Comparison of ENCODE assay signal across 2 cellular contexts in the genomic region with DNA sequence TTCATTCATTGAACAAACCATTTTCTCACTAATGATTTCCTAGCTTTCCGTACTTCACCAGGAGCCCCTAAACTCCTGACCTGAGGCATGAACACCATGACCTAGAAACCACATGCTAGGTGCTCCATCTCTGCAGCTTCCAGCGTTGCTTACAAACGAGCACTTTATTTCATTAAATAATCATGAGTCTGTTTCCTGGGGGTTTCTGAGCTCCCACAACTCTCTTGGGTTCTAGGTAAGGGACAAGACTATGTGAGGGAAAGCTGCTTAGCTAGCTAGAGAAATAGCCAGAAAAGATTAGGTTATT.
TF ChIP-seq lines count a peak whose summit lies in the region.

No MANE protein-coding gene starts in this region.

TF ChIP-seq in SK-N-SH, 30 proteins besides CTCF, POLR2A, EP300 and RAD21 (continued from another document):
- TF ChIP-seq, protein P1, sequence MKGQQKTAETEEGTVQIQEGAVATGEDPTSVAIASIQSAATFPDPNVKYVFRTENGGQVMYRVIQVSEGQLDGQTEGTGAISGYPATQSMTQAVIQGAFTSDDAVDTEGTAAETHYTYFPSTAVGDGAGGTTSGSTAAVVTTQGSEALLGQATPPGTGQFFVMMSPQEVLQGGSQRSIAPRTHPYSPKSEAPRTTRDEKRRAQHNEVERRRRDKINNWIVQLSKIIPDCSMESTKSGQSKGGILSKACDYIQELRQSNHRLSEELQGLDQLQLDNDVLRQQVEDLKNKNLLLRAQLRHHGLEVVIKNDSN (IDR thresholded peaks at IDR 0.05; ENCODE audit: borderline replicate concordance, low read depth): no peak
- TF ChIP-seq, protein P2, sequence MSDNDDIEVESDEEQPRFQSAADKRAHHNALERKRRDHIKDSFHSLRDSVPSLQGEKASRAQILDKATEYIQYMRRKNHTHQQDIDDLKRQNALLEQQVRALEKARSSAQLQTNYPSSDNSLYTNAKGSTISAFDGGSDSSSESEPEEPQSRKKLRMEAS (IDR thresholded peaks at IDR 0.05; ENCODE audit: low read depth): no peak

TF ChIP-seq in SK-N-SH treated with all-trans-retinoic acid at 6 μM for 48 hours, 23 proteins besides CTCF, POLR2A, EP300 and RAD21 (continued from another document):
- TF ChIP-seq ARNTL (CRISPR knock-in tag; IDR thresholded peaks at IDR 0.05; ENCODE audit: borderline replicate concordance, low read depth) (no peak), TOX (CRISPR knock-in tag; IDR thresholded peaks at IDR 0.05; ENCODE audit: borderline replicate concordance) (no peak), BACH2 (CRISPR knock-in tag; IDR thresholded peaks at IDR 0.05; ENCODE audit: borderline replicate concordance) (no peak), ZFP3 (CRISPR knock-in tag; IDR thresholded peaks at IDR 0.05) (no peak), ISL1 (CRISPR knock-in tag; IDR thresholded peaks at IDR 0.05) (no peak), ZNF70 (CRISPR knock-in tag; IDR thresholded peaks at IDR 0.05) (no peak), GLIS3 (CRISPR knock-in tag; IDR thresholded peaks at IDR 0.05) (no peak), OSR1 (CRISPR knock-in tag; IDR thresholded peaks at IDR 0.05) (no peak), ZNF8 (CRISPR knock-in tag; IDR thresholded peaks at IDR 0.05) (no peak), ZFP30 (CRISPR knock-in tag; IDR thresholded peaks at IDR 0.05) (no peak), TCF4 (CRISPR knock-in tag; IDR thresholded peaks at IDR 0.05; ENCODE audit: borderline replicate concordance) (no peak), ZNF565 (CRISPR knock-in tag; conservative IDR thresholded peaks at IDR 0.05; ENCODE audit: low read depth) (no peak)
- TF ChIP-seq, protein P3, sequence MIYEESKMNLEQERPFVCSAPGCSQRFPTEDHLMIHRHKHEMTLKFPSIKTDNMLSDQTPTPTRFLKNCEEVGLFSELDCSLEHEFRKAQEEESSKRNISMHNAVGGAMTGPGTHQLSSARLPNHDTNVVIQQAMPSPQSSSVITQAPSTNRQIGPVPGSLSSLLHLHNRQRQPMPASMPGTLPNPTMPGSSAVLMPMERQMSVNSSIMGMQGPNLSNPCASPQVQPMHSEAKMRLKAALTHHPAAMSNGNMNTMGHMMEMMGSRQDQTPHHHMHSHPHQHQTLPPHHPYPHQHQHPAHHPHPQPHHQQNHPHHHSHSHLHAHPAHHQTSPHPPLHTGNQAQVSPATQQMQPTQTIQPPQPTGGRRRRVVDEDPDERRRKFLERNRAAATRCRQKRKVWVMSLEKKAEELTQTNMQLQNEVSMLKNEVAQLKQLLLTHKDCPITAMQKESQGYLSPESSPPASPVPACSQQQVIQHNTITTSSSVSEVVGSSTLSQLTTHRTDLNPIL (CRISPR knock-in tag; IDR thresholded peaks at IDR 0.05; ENCODE audit: low read depth): no peak
- TF ChIP-seq, protein P4, sequence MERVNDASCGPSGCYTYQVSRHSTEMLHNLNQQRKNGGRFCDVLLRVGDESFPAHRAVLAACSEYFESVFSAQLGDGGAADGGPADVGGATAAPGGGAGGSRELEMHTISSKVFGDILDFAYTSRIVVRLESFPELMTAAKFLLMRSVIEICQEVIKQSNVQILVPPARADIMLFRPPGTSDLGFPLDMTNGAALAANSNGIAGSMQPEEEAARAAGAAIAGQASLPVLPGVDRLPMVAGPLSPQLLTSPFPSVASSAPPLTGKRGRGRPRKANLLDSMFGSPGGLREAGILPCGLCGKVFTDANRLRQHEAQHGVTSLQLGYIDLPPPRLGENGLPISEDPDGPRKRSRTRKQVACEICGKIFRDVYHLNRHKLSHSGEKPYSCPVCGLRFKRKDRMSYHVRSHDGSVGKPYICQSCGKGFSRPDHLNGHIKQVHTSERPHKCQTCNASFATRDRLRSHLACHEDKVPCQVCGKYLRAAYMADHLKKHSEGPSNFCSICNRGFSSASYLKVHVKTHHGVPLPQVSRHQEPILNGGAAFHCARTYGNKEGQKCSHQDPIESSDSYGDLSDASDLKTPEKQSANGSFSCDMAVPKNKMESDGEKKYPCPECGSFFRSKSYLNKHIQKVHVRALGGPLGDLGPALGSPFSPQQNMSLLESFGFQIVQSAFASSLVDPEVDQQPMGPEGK (CRISPR knock-in tag; IDR thresholded peaks at IDR 0.05; ENCODE audit: borderline replicate concordance): no peak
- TF ChIP-seq, protein P5, sequence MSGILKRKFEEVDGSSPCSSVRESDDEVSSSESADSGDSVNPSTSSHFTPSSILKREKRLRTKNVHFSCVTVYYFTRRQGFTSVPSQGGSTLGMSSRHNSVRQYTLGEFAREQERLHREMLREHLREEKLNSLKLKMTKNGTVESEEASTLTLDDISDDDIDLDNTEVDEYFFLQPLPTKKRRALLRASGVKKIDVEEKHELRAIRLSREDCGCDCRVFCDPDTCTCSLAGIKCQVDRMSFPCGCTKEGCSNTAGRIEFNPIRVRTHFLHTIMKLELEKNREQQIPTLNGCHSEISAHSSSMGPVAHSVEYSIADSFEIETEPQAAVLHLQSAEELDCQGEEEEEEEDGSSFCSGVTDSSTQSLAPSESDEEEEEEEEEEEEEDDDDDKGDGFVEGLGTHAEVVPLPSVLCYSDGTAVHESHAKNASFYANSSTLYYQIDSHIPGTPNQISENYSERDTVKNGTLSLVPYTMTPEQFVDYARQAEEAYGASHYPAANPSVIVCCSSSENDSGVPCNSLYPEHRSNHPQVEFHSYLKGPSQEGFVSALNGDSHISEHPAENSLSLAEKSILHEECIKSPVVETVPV (CRISPR knock-in tag; IDR thresholded peaks at IDR 0.05): no peak
